In genomic region chr10:110363572-110364411, GRCh38 we compare ENCODE assay signal across 9 cellular contexts. TPM values are rescaled to one million over a fixed set of nuclear protein-coding genes. Genes with fewer than 3 reads are reported as not detected.
DNase-seq lines count a peak whose midpoint lies in the region; ATAC-seq, FAIRE-seq and TF ChIP-seq lines count a peak whose summit lies in the region.
"Had no signal": no experiment of that assay in that cellular context is flagged by ENCODE, and none has a peak within 500 bp of the region (broad histone marks: within the 10 kb centered on the region; RNA-seq: fewer than 3 reads in every experiment).

No MANE protein-coding gene starts in this region.

- H3K9me3 ChIP-seq in A549 (no peaks in the 10 kb centered on the region), MG63 (no peaks in the 10 kb centered on the region), liver (ENCODE audit: control insufficient read depth in 4 of 4, low read length in 3 of 4) (no peaks in the 10 kb centered on the region)

- no peak overlapping the region for H3K9ac ChIP-seq in liver (ENCODE audit: low read depth in 1 of 2, low read length in 2 of 2)

- peak overlapping the region; percentile 8 for H3K4me3 Mint-ChIP-seq in activated naive CD4-positive, alpha-beta T cell treated with anti-CD3 and anti-CD28 coated beads, Interleukin-2, amount 50 U/mL, for 24 hours

- no peak for FAIRE-seq in A549 (lab: Jason Lieb, UNC)
- no peak for FAIRE-seq in D721Med (lab: Jason Lieb, UNC)
- FAIRE-seq: colon had no signal

- POLR2A ChIA-PET in A549 (lab: Yijun Ruan, JAX): no interaction called here

- TF ChIP-seq EP300 in A549 (IDR thresholded peaks at IDR 0.05): no peak

- H3K27me3 ChIP-seq in MG63 (no peaks in the 10 kb centered on the region), liver (ENCODE audit: control insufficient read depth in 4 of 4, insufficient read depth in 4 of 4, low read length in 3 of 4) (no peaks in the 10 kb centered on the region)

- H3K36me3 ChIP-seq in MG63 (no peaks in the 10 kb centered on the region), liver (ENCODE audit: control insufficient read depth in 4 of 4, insufficient read depth in 3 of 4, low read depth in 1 of 4, low read length in 3 of 4) (no peaks in the 10 kb centered on the region)

- H3K4me1 ChIP-seq in A549: peaks cover 45% of the 10 kb centered on the region
- H3K4me1 ChIP-seq in liver (ENCODE audit: control insufficient read depth in 4 of 4, insufficient read depth in 4 of 4, low read length in 3 of 4): peaks cover 2 to 11% (median 7%) of the 10 kb centered on the region in 4 donors

- no peaks in the 10 kb centered on the region for H3K27me3 Mint-ChIP-seq in activated naive CD4-positive, alpha-beta T cell treated with anti-CD3 and anti-CD28 coated beads, Interleukin-2, amount 50 U/mL, for 24 hours

- no peaks in the 10 kb centered on the region for H3K36me3 Mint-ChIP-seq in activated naive CD4-positive, alpha-beta T cell treated with anti-CD3 and anti-CD28 coated beads, Interleukin-2, amount 50 U/mL, for 24 hours

- 87% methylated on average over 20 of the region's 20 CpGs for WGBS in A549 (ENCODE audit: missing lambda C conversion rate)
- 52% methylated on average over 20 of the region's 20 CpGs for WGBS in liver

- DNase-seq in A549 (ENCODE audit: low read depth in 1 of 2, low spot score in 1 of 2): no peak
- peak; percentile 81 for DNase-seq in MG63
- DNase-seq in HT-29 (ENCODE audit: low spot score): no peak
- no peak for DNase-seq in D721Med (ENCODE audit: insufficient read length, low spot score)
- DNase-seq in HuH-7.5 (ENCODE audit: low spot score): no peak
- DNase-seq in DMS153 (lab: John Stamatoyannopoulos, UW): no peak

- peaks cover 50% of the 10 kb centered on the region for H3K4me1 Mint-ChIP-seq in activated naive CD4-positive, alpha-beta T cell treated with anti-CD3 and anti-CD28 coated beads, Interleukin-2, amount 50 U/mL, for 24 hours

- no peaks in the 10 kb centered on the region for H3K9me3 Mint-ChIP-seq in activated naive CD4-positive, alpha-beta T cell treated with anti-CD3 and anti-CD28 coated beads, Interleukin-2, amount 50 U/mL, for 24 hours

- TF ChIP-seq POLR2A in A549 (IDR thresholded peaks at IDR 0.05; ENCODE audit: low read length): no peak

- CTCF ChIA-PET in A549 (lab: Yijun Ruan, JAX): interaction anchor here (0.6 to 1.0 kb wide), 2 partner anchors 9 to 197 kb away, joined by 3 read pairs; no protein-coding TSS in a partner anchor

- H3K4me3 ChIP-seq in A549 (no peak overlapping the region), MG63 (no peak overlapping the region), liver (ENCODE audit: low read depth in 1 of 3, low read length in 3 of 3) (no peak overlapping the region)

- TF ChIP-seq RAD21 in A549 (conservative IDR thresholded peaks at IDR 0.05 in 1 of 2, IDR thresholded peaks at IDR 0.05 in 1 of 2): no peak
- TF ChIP-seq RAD21 in liver (IDR thresholded peaks at IDR 0.05): peak; percentile 56 to 72

- peak overlapping the region; percentile 48 for H3K27ac Mint-ChIP-seq in activated naive CD4-positive, alpha-beta T cell treated with anti-CD3 and anti-CD28 coated beads, Interleukin-2, amount 50 U/mL, for 24 hours

- no peak for ATAC-seq in A549

- peak overlapping the region; percentile 67 to 76 for H3K27ac ChIP-seq in A549
- H3K27ac ChIP-seq in liver (ENCODE audit: low read depth in 1 of 2, low read length in 2 of 2): peak overlapping the region in 1 of 2 donors; percentile 59

- TF ChIP-seq CTCF in A549 (IDR thresholded peaks at IDR 0.05) (no peak), liver (IDR thresholded peaks at IDR 0.05; ENCODE audit: low read depth, low read length, missing input control) (no peak), D721Med (IDR thresholded peaks at IDR 0.05; ENCODE audit: insufficient read depth, missing control alignments) (no peak)

- H3K4me2 ChIP-seq in A549: peak overlapping the region; percentile 57; the same call in 2 of the 3 replicates

TF ChIP-seq in A549, 52 proteins besides CTCF, POLR2A, EP300 and RAD21 (continues in another document):
- TF ChIP-seq HEYL (CRISPR knock-in tag; IDR thresholded peaks at IDR 0.05): no peak
- TF ChIP-seq, protein P1, sequence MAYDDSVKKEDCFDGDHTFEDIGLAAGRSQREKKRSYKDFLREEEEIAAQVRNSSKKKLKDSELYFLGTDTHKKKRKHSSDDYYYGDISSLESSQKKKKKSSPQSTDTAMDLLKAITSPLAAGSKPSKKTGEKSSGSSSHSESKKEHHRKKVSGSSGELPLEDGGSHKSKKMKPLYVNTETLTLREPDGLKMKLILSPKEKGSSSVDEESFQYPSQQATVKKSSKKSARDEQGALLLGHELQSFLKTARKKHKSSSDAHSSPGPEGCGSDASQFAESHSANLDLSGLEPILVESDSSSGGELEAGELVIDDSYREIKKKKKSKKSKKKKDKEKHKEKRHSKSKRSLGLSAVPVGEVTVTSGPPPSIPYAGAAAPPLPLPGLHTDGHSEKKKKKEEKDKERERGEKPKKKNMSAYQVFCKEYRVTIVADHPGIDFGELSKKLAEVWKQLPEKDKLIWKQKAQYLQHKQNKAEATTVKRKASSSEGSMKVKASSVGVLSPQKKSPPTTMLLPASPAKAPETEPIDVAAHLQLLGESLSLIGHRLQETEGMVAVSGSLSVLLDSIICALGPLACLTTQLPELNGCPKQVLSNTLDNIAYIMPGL (CRISPR knock-in tag; IDR thresholded peaks at IDR 0.05; ENCODE audit: borderline replicate concordance): no peak
- no peak for TF ChIP-seq EHMT2 (IDR thresholded peaks at IDR 0.05; ENCODE audit: low read depth)
- TF ChIP-seq MAX (IDR thresholded peaks at IDR 0.05): no peak
- no peak for TF ChIP-seq NPAS2 (CRISPR knock-in tag; IDR thresholded peaks at IDR 0.05; ENCODE audit: borderline replicate concordance)
- no peak for TF ChIP-seq SMC3 (IDR thresholded peaks at IDR 0.05)

TF ChIP-seq in liver, 16 proteins besides CTCF, POLR2A, EP300 and RAD21 (continues in another document):
- TF ChIP-seq EGR1 (IDR thresholded peaks at IDR 0.05; ENCODE audit: low read depth in 2 of 2) (peak in 1 of 2 donors; percentile 21), RXRA (IDR thresholded peaks at IDR 0.05) (peak; percentile 70 to 79), YY1 (IDR thresholded peaks at IDR 0.05) (peak; percentile 79), JUND (IDR thresholded peaks at IDR 0.05) (no peak), SP1 (IDR thresholded peaks at IDR 0.05) (peak; percentile 87), FOXA1 (IDR thresholded peaks at IDR 0.05) (no peak), FOXA2 (IDR thresholded peaks at IDR 0.05) (no peak), ZBTB33 (IDR thresholded peaks at IDR 0.05) (peak; percentile 45), TAF1 (conservative IDR thresholded peaks at IDR 0.05) (no peak), HNF4G (IDR thresholded peaks at IDR 0.05) (peak; percentile 75)
- TF ChIP-seq, protein P2, sequence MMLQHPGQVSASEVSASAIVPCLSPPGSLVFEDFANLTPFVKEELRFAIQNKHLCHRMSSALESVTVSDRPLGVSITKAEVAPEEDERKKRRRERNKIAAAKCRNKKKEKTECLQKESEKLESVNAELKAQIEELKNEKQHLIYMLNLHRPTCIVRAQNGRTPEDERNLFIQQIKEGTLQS (IDR thresholded peaks at IDR 0.05): no peak
- TF ChIP-seq, protein P3, sequence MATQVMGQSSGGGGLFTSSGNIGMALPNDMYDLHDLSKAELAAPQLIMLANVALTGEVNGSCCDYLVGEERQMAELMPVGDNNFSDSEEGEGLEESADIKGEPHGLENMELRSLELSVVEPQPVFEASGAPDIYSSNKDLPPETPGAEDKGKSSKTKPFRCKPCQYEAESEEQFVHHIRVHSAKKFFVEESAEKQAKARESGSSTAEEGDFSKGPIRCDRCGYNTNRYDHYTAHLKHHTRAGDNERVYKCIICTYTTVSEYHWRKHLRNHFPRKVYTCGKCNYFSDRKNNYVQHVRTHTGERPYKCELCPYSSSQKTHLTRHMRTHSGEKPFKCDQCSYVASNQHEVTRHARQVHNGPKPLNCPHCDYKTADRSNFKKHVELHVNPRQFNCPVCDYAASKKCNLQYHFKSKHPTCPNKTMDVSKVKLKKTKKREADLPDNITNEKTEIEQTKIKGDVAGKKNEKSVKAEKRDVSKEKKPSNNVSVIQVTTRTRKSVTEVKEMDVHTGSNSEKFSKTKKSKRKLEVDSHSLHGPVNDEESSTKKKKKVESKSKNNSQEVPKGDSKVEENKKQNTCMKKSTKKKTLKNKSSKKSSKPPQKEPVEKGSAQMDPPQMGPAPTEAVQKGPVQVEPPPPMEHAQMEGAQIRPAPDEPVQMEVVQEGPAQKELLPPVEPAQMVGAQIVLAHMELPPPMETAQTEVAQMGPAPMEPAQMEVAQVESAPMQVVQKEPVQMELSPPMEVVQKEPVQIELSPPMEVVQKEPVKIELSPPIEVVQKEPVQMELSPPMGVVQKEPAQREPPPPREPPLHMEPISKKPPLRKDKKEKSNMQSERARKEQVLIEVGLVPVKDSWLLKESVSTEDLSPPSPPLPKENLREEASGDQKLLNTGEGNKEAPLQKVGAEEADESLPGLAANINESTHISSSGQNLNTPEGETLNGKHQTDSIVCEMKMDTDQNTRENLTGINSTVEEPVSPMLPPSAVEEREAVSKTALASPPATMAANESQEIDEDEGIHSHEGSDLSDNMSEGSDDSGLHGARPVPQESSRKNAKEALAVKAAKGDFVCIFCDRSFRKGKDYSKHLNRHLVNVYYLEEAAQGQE (IDR thresholded peaks at IDR 0.05): peak; percentile 74

RNA-seq across cellular contexts. Expression of gene SMNDC1, which starts 59.1 kb away (rescaled TPM):
- polyA plus RNA-seq in A549 (2011; rRNA removed) (35.4 and 40.2 TPM in 2 replicates), A549 (2017; fragmentation: RNase III; extraction: RNeasy Plus Mini Kit Qiagen cat#74134 plus additional on column Dnase treatment) (27.5 to 30.1 TPM (median 28.1 TPM) in 3 replicates), liver (1 to 10 TPM; 4.9 to 5.5 TPM)
- 10.4 and 13.9 TPM in 2 replicates for polyA plus RNA-seq in A549 (2012; cell fraction: cytosol; rRNA removed)
- 7.1 and 9.5 TPM in 2 replicates for polyA plus RNA-seq in A549 (2012; cell fraction: nucleus; rRNA removed)
- 6.4 and 8.9 TPM in 2 replicates for polyA minus RNA-seq in A549 (2011; rRNA and poly(A)+ RNA removed)
- total RNA-seq in MG63 (2014; rRNA removed; shearing (Covaris generic); ENCODE audit: low replicate concordance): 5.1 and 14.6 TPM in 2 replicates
- total RNA-seq in liver: 1 to 10 TPM; 6.4 to 6.8 TPM
- total RNA-seq in HT-29 (2014; rRNA removed; shearing (Covaris generic)): 3.3 and 6.8 TPM in 2 replicates
